8 cellular contexts compared by ENCODE assay signal in genomic region chr20:1393507-1393882, GRCh38. TPM values are rescaled to one million over a fixed set of nuclear protein-coding genes. Genes with fewer than 3 reads are reported as not detected.
DNase-seq lines count a peak whose midpoint lies in the region; ATAC-seq and TF ChIP-seq lines count a peak whose summit lies in the region.

No MANE protein-coding gene starts in this region.

- CTCF ChIA-PET in AG04449 (lab: Yijun Ruan, JAX), result no interaction called here
- CTCF ChIA-PET in naive thymus-derived CD4-positive, alpha-beta T cell (lab: Charles Lee), result no interaction called here
- CTCF ChIA-PET in HEK293T (lab: Yijun Ruan, JAX), result no interaction called here

- POLR2A ChIA-PET in AG04449 (lab: Yijun Ruan, JAX), result interaction anchor here (0.6 to 1.0 kb wide), 3 partner anchors 10 to 52 kb away, joined by 3 to 4 read pairs (median 4); no protein-coding TSS in a partner anchor
- POLR2A ChIA-PET in naive thymus-derived CD4-positive, alpha-beta T cell (lab: Charles Lee), result interaction anchor here (0.6 to 1.2 kb wide), 3 partner anchors 12 to 127 kb away, joined by 3 to 4 read pairs (median 3); partner anchors contain the start of genes NSFL1C and SNPH
- POLR2A ChIA-PET in HEK293T (lab: Yijun Ruan, JAX), result interaction anchor here (0.7 to 0.8 kb wide), 2 partner anchors 13 to 57 kb away, joined by 3 read pairs; no protein-coding TSS in a partner anchor

- peaks cover 35% of the 10 kb centered on the region for H4K20me1 ChIP-seq in Karpas-422 (ENCODE audit: insufficient read depth, low read depth, low read length)

- peak overlapping the region; percentile 99 for H2AFZ ChIP-seq in Karpas-422 (ENCODE audit: low read length)

- H3K4me1 ChIP-seq in Karpas-422 (ENCODE audit: low read length) (peaks cover 55% of the 10 kb centered on the region), colonic mucosa (peaks cover 11% of the 10 kb centered on the region)
- H3K4me1 ChIP-seq in naive thymus-derived CD4-positive, alpha-beta T cell (ENCODE audit: control insufficient read depth in 2 of 2, insufficient read depth in 2 of 2, low read length in 2 of 2), result peaks cover 35 to 38% of the 10 kb centered on the region in 2 donors

- H3K9me3 Mint-ChIP-seq in naive thymus-derived CD4-positive, alpha-beta T cell, result peaks cover 0 to 11% (median 0%) of the 10 kb centered on the region in 11 donors

- H3K36me3 Mint-ChIP-seq in naive thymus-derived CD4-positive, alpha-beta T cell, result peaks cover 0 to 21% (median 0%) of the 10 kb centered on the region in 5 donors

- peak overlapping the region; percentile 79 to 98 (median 94) for H3K4me3 Mint-ChIP-seq in naive thymus-derived CD4-positive, alpha-beta T cell

- H3K27me3 ChIP-seq in Karpas-422 (ENCODE audit: low read length) (no peaks in the 10 kb centered on the region), colonic mucosa (no peaks in the 10 kb centered on the region)
- H3K27me3 ChIP-seq in naive thymus-derived CD4-positive, alpha-beta T cell (ENCODE audit: control insufficient read depth in 2 of 2, insufficient read depth in 2 of 2, low read length in 2 of 2), result no peaks in the 10 kb centered on the region

- ATAC-seq in naive thymus-derived CD4-positive, alpha-beta T cell, result no peak

- H3K36me3 ChIP-seq in Karpas-422 (ENCODE audit: insufficient read depth, low read length) (no peaks in the 10 kb centered on the region), colonic mucosa (no peaks in the 10 kb centered on the region)
- no peaks in the 10 kb centered on the region for H3K36me3 ChIP-seq in naive thymus-derived CD4-positive, alpha-beta T cell (ENCODE audit: control insufficient read depth in 2 of 3, insufficient read depth in 3 of 3, low read length in 3 of 3)

- peak overlapping the region; percentile 84 to 99 (median 96) for H3K27ac Mint-ChIP-seq in naive thymus-derived CD4-positive, alpha-beta T cell

- peak overlapping the region; percentile 90 for H3K4me3 ChIP-seq in AG04449 (ENCODE audit: low read depth, low read length)
- peak overlapping the region; percentile 95 for H3K4me3 ChIP-seq in Karpas-422 (ENCODE audit: low read length)
- H3K4me3 ChIP-seq in colonic mucosa, result peak overlapping the region; percentile 81
- H3K4me3 ChIP-seq in naive thymus-derived CD4-positive, alpha-beta T cell (ENCODE audit: low read length), result peak overlapping the region; percentile 74

- peaks cover 0 to 31% (median 0%) of the 10 kb centered on the region in 5 donors for H3K27me3 Mint-ChIP-seq in naive thymus-derived CD4-positive, alpha-beta T cell

- H3K27ac ChIP-seq in Karpas-422 (ENCODE audit: low read length) (no peak overlapping the region), colonic mucosa (peak overlapping the region; percentile 79)
- H3K27ac ChIP-seq in naive thymus-derived CD4-positive, alpha-beta T cell (ENCODE audit: low read depth, low read length), result peak overlapping the region; percentile 73

- H3K9ac ChIP-seq in Karpas-422 (ENCODE audit: low read length), result peak overlapping the region; percentile 72
- H3K9ac ChIP-seq in colonic mucosa (ENCODE audit: low read depth in 2 of 2, low read length in 2 of 2), result peak overlapping the region; percentile 27 to 64

- no peaks in the 10 kb centered on the region for H3K9me2 ChIP-seq in Karpas-422 (replicated peaks; ENCODE audit: insufficient read depth, low read length)

- H3K9me3 ChIP-seq in Karpas-422 (ENCODE audit: low read length) (no peaks in the 10 kb centered on the region), colonic mucosa (no peaks in the 10 kb centered on the region)
- H3K9me3 ChIP-seq in naive thymus-derived CD4-positive, alpha-beta T cell (ENCODE audit: control insufficient read depth in 2 of 3, low read length in 3 of 3), result no peaks in the 10 kb centered on the region

- intact Hi-C loops in colonic mucosa (cut with DNase I), result loop anchor here (5.0 to 10.0 kb wide), 3 partner anchors 44 to 71 kb away; partner anchors contain the start of genes NSFL1C and SDCBP2
- intact Hi-C loops in naive thymus-derived CD4-positive, alpha-beta T cell (cut with micrococcal nuclease), result loop anchor here (1.0 to 5.0 kb wide), 10 partner anchors 17 to 1259 kb away; partner anchors contain the start of genes RAD21L1 (in 2 of the 2), NOP56 (in 1 of the 2), PSMF1 (in 1 of the 2) and SNPH (in 1 of the 2)

- DNase-seq in AG04449 (ENCODE audit: low read depth, low spot score), result no peak
- DNase-seq in Karpas-422, result no peak
- DNase-seq in colonic mucosa, result no peak
- DNase-seq in naive thymus-derived CD4-positive, alpha-beta T cell, result no peak
- DNase-seq in HEK293T (ENCODE audit: extremely low spot score), result no peak
- no peak for DNase-seq in LoVo (ENCODE audit: low spot score)
- no peak for DNase-seq in hepatic stellate cell (ENCODE audit: low spot score)
- no peak for DNase-seq in NCI-H1092 (lab: John Stamatoyannopoulos, UW)

- no peak for TF ChIP-seq CTCF in AG04449 (IDR thresholded peaks at IDR 0.05; ENCODE audit: insufficient read depth, low read length, missing control alignments)
- no peak for TF ChIP-seq CTCF in colonic mucosa (IDR thresholded peaks at IDR 0.05)

- peaks cover 40 to 77% (median 70%) of the 10 kb centered on the region in 7 donors for H3K4me1 Mint-ChIP-seq in naive thymus-derived CD4-positive, alpha-beta T cell

- peaks cover 43% of the 10 kb centered on the region for H3K79me2 ChIP-seq in Karpas-422 (ENCODE audit: low read length)

- peak overlapping the region; percentile 99 for H3K4me2 ChIP-seq in Karpas-422 (ENCODE audit: low read depth, low read length, poor library complexity, severe bottlenecking)

TF ChIP-seq in HEK293T, 16 proteins besides CTCF, POLR2A, EP300 and RAD21:
- no peak for TF ChIP-seq L3MBTL2 (conservative IDR thresholded peaks at IDR 0.05)
- no peak for TF ChIP-seq HDGF (IDR thresholded peaks at IDR 0.05; ENCODE audit: borderline replicate concordance)
TF ChIP-seq in HEK293T: peak in this region for 0.

RNA-seq across cellular contexts. Expression of gene FKBP1A, which starts 0.6 kb away (rescaled TPM):
- 105 and 187 TPM in 2 replicates for total RNA-seq in Karpas-422 (2014; rRNA removed; shearing (Covaris generic); ENCODE audit: low replicate concordance)
- total RNA-seq in colonic mucosa, result 100 to 1,000 TPM; 307 to 310 TPM
- total RNA-seq in naive thymus-derived CD4-positive, alpha-beta T cell, result 100 to 1,000 TPM in 2 of 5 experiments, 10 to 100 TPM in 3; 74.5 to 253 (median 93.1) TPM
- 10 to 100 TPM; 46.5 to 46.7 TPM for polyA plus RNA-seq in naive thymus-derived CD4-positive, alpha-beta T cell
